11 cellular contexts compared by ENCODE assay signal in the genomic region with DNA sequence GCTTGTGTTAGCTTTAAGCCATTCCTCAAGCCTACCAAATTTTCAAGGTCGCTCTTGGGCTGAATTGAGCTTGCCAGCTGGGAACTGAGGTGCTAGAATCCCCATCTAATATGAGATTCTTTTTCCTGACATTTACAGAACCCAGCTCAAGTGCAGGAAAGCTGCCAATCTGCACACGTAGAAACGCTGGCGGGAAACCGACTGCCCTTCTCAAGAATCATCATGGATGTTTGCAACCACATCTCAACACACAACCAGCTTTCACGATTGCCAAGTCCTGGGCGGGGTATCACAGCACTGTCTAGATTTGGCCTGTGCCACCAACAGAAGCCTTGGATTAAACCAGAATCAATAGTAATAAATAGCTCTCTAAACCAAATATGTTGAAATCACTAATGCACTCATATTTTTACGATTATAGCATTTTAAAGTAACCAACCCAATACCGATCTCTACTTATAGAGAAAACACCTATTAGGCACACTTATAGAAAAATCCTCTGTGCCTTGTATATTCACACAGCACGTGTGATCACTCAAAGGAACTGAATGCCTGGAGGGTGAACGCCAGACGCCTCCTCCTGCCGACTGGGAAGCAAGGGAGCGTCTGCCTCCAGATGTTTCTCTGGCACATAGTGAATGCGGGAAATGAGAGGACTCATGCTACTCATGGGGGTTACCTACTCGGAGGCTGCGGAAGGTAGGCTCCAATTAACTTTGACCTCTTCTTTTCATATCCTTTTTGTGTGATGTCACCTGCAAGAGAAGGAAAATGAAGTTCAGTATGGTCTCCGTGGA.
DNase-seq lines count a peak whose midpoint lies in the region; ATAC-seq and TF ChIP-seq lines count a peak whose summit lies in the region.
"Had no signal": no experiment of that assay in that cellular context is flagged by ENCODE, and none has a peak within 500 bp of the region (broad histone marks: within the 10 kb centered on the region; RNA-seq: fewer than 3 reads in every experiment).

No MANE protein-coding gene starts in this region.

- peak overlapping the region; percentile 54 for H3K4me3 ChIP-seq in left ventricle myocardium inferior
- H3K4me3 ChIP-seq in left lung, result peak overlapping the region in 1 of 2 donors; percentile 36
- H3K4me3 ChIP-seq in vagina, result no peak overlapping the region

- POLR2A ChIA-PET in RWPE1 (lab: Yijun Ruan, JAX; ENCODE audit: low non-redundant PET), result no interaction called here

- H3K9me3 ChIP-seq in left ventricle myocardium inferior (replicated peaks), result no peaks in the 10 kb centered on the region
- no peaks in the 10 kb centered on the region for H3K9me3 ChIP-seq in left lung
- H3K9me3 ChIP-seq in vagina, result no peaks in the 10 kb centered on the region

- no peak overlapping the region for H3K27ac Mint-ChIP-seq in activated naive CD8-positive, alpha-beta T cell treated with anti-CD3 and anti-CD28 coated beads, Interleukin-2, amount 50 U/mL, for 24 hours

- H3K36me3 ChIP-seq in left ventricle myocardium inferior, result no peaks in the 10 kb centered on the region
- no peaks in the 10 kb centered on the region for H3K36me3 ChIP-seq in left lung
- no peaks in the 10 kb centered on the region for H3K36me3 ChIP-seq in vagina

- TF ChIP-seq CTCF in left ventricle myocardium inferior (IDR thresholded peaks at IDR 0.05; ENCODE audit: borderline replicate concordance), result no peak
- no peak for TF ChIP-seq CTCF in left lung (IDR thresholded peaks at IDR 0.05)
- TF ChIP-seq CTCF in vagina (IDR thresholded peaks at IDR 0.05), result no peak
- no peak for TF ChIP-seq CTCF in RWPE1 (conservative IDR thresholded peaks at IDR 0.05; ENCODE audit: low read depth)

- H3K4me3 Mint-ChIP-seq in activated naive CD8-positive, alpha-beta T cell treated with anti-CD3 and anti-CD28 coated beads, Interleukin-2, amount 50 U/mL, for 24 hours, result peak overlapping the region; percentile 43

- no peak for ATAC-seq in Right ventricle myocardium inferior
- no peak for ATAC-seq in activated naive CD8-positive, alpha-beta T cell treated with anti-CD3 and anti-CD28 coated beads, Interleukin-2, amount 50 U/mL, for 24 hours
- ATAC-seq in left lung, result peak; percentile 10
- no peak for ATAC-seq in HG03378 (IDR thresholded peaks at IDR 0.05; ENCODE audit: unreplicated experiment)

- no peaks in the 10 kb centered on the region for H3K27me3 Mint-ChIP-seq in activated naive CD8-positive, alpha-beta T cell treated with anti-CD3 and anti-CD28 coated beads, Interleukin-2, amount 50 U/mL, for 24 hours

- H3K4me1 ChIP-seq in left ventricle myocardium inferior (peaks cover 50% of the 10 kb centered on the region), left lung (peaks cover 0 to 3% of the 10 kb centered on the region in 2 donors), vagina (peaks cover 51% of the 10 kb centered on the region)

- no peak for DNase-seq in left ventricle myocardium inferior
- DNase-seq in Right ventricle myocardium inferior (ENCODE audit: missing footprints), result no peak
- DNase-seq in activated naive CD8-positive, alpha-beta T cell treated with anti-CD3 and anti-CD28 coated beads, Interleukin-2, amount 50 U/mL, for 24 hours, result no peak
- DNase-seq in left lung, result no peak
- no peak for DNase-seq in vagina (ENCODE audit: extremely low spot score in 2 of 2)
- no peak for DNase-seq in RWPE1 (ENCODE audit: low spot score)
- no peak for DNase-seq in NCI-H146 (lab: John Stamatoyannopoulos, UW)
- DNase-seq: activated CD4-positive, CD25-positive, alpha-beta regulatory T cell; cerebellar nuclear complex; DND-41 had no signal

- no peak for TF ChIP-seq POLR2A in vagina (IDR thresholded peaks at IDR 0.05)

- H3K9me3 Mint-ChIP-seq in activated naive CD8-positive, alpha-beta T cell treated with anti-CD3 and anti-CD28 coated beads, Interleukin-2, amount 50 U/mL, for 24 hours, result no peaks in the 10 kb centered on the region

- peaks cover 5% of the 10 kb centered on the region for H3K4me1 Mint-ChIP-seq in activated naive CD8-positive, alpha-beta T cell treated with anti-CD3 and anti-CD28 coated beads, Interleukin-2, amount 50 U/mL, for 24 hours

- CTCF ChIA-PET in RWPE1 (lab: Yijun Ruan, JAX), result interaction anchor here (0.5 to 0.7 kb wide), 3 partner anchors 14 to 202 kb away, joined by 3 to 4 read pairs (median 3); no protein-coding TSS in a partner anchor

- peak overlapping the region; percentile 62 for H3K27ac ChIP-seq in left ventricle myocardium inferior (replicated peaks)
- H3K27ac ChIP-seq in left lung, result peak overlapping the region in 1 of 2 donors; percentile 71
- H3K27ac ChIP-seq in vagina, result peak overlapping the region; percentile 48
- H3K27ac ChIP-seq in RWPE1, result no peak overlapping the region

- intact Hi-C loops in left ventricle myocardium inferior (cut with micrococcal nuclease), result no loop called here
- intact Hi-C loops in Right ventricle myocardium inferior (cut with DNase I), result no loop called here
- intact Hi-C loops in left lung (cut with DNase I), result no loop called here
- intact Hi-C loops in vagina (cut with DNase I), result no loop called here

- H3K36me3 Mint-ChIP-seq in activated naive CD8-positive, alpha-beta T cell treated with anti-CD3 and anti-CD28 coated beads, Interleukin-2, amount 50 U/mL, for 24 hours (ENCODE audit: low read depth), result no peaks in the 10 kb centered on the region

- no peaks in the 10 kb centered on the region for H3K27me3 ChIP-seq in left ventricle myocardium inferior (ENCODE audit: low read depth)
- no peaks in the 10 kb centered on the region for H3K27me3 ChIP-seq in left lung
- no peaks in the 10 kb centered on the region for H3K27me3 ChIP-seq in vagina
